Comparison of ENCODE assay signal across 8 cellular contexts in genomic region chr5:143403607-143404415, GRCh38.
DNase-seq lines count a peak whose midpoint lies in the region; ATAC-seq and TF ChIP-seq lines count a peak whose summit lies in the region.

Gene NR3C1, minus strand, starts transcription at chr5:143403686. Its CDS starts 2,847 bp downstream, at chr5:143400839.

- H3K36me3 ChIP-seq in ES-I3 (ENCODE audit: insufficient read depth, low read length) (no peaks in the 10 kb centered on the region), KMS-11 (ENCODE audit: insufficient read depth) (peaks cover 16% of the 10 kb centered on the region; the same call in 1 of the 2 replicates), parathyroid adenoma (ENCODE audit: control insufficient read depth, insufficient read depth, low read length) (no peaks in the 10 kb centered on the region), tibial artery (no peaks in the 10 kb centered on the region)

- peak within 1 kb of the TSS; percentile 99 for H3K27ac Mint-ChIP-seq in activated naive CD8-positive, alpha-beta T cell

- H2AFZ ChIP-seq in KMS-11 (ENCODE audit: low read depth), result peak within 1 kb of the TSS; percentile 53; the same call in 1 of the 2 replicates
- H2AFZ ChIP-seq in parathyroid adenoma, result peak within 1 kb of the TSS; percentile 97

- H3K9me3 Mint-ChIP-seq in activated naive CD8-positive, alpha-beta T cell (ENCODE audit: low read depth), result no peaks in the 10 kb centered on the region

- no peaks in the 10 kb centered on the region for H3K27me3 ChIP-seq in KMS-11 (ENCODE audit: insufficient read depth, low read depth)
- H3K27me3 ChIP-seq in parathyroid adenoma (ENCODE audit: control insufficient read depth, insufficient read depth, low read length), result no peaks in the 10 kb centered on the region
- H3K27me3 ChIP-seq in tibial artery, result no peaks in the 10 kb centered on the region

- intact Hi-C loops in head of caudate nucleus (cut with DNase I) (loop anchor here (10.0 kb wide), 2 partner anchors 399 to 421 kb away; no protein-coding TSS in a partner anchor), tibial artery (cut with DNase I; ENCODE audit: low total_unique reads) (loop anchor here (5.0 to 10.0 kb wide), 3 partner anchors 399 to 482 kb away; no protein-coding TSS in a partner anchor)

- peaks cover 22% of the 10 kb centered on the region for H3K36me3 Mint-ChIP-seq in activated naive CD8-positive, alpha-beta T cell

- no peaks in the 10 kb centered on the region for H3K27me3 Mint-ChIP-seq in activated naive CD8-positive, alpha-beta T cell

- peak within 1 kb of the TSS; percentile 100 for H3K27ac ChIP-seq in KMS-11
- peak within 1 kb of the TSS; percentile 97 for H3K27ac ChIP-seq in parathyroid adenoma
- peak within 1 kb of the TSS; percentile 98 for H3K27ac ChIP-seq in tibial artery

- no peaks in the 10 kb centered on the region for H4K20me1 ChIP-seq in KMS-11 (ENCODE audit: insufficient read depth)

- H3K4me3 ChIP-seq in KMS-11 (IDR thresholded peaks at IDR 0.05; ENCODE audit: insufficient read depth, low read depth, low read length) (no peak within 1 kb of the TSS), parathyroid adenoma (ENCODE audit: low read depth, low read length) (peak within 1 kb of the TSS; percentile 83), tibial artery (peak within 1 kb of the TSS; percentile 78 to 94)

- H3K4me2 ChIP-seq in KMS-11 (peak within 1 kb of the TSS; percentile 77), parathyroid adenoma (ENCODE audit: low read length) (peak within 1 kb of the TSS; percentile 99)

- H3K4me1 Mint-ChIP-seq in activated naive CD8-positive, alpha-beta T cell (ENCODE audit: low read depth), result peaks cover 45% of the 10 kb centered on the region

- H3K9me3 ChIP-seq in ES-I3 (ENCODE audit: control insufficient read depth, insufficient read depth, low read length) (no peaks in the 10 kb centered on the region), parathyroid adenoma (ENCODE audit: control insufficient read depth, low read length) (no peaks in the 10 kb centered on the region), tibial artery (no peaks in the 10 kb centered on the region)

- H3K4me1 ChIP-seq in ES-I3 (ENCODE audit: insufficient read depth, low read length) (peaks cover 15% of the 10 kb centered on the region), KMS-11 (ENCODE audit: low read depth, poor library complexity, severe bottlenecking) (peaks cover 18% of the 10 kb centered on the region), parathyroid adenoma (peaks cover 4% of the 10 kb centered on the region), tibial artery (peaks cover 0 to 32% (median 7%) of the 10 kb centered on the region in 4 donors)

- H3K79me2 ChIP-seq in KMS-11 (ENCODE audit: insufficient read depth, low read depth) (peaks cover 51% of the 10 kb centered on the region), parathyroid adenoma (peaks cover 19% of the 10 kb centered on the region)

- peak within 1 kb of the TSS; percentile 89 for H3K9ac ChIP-seq in ES-I3 (ENCODE audit: low read depth, low read length)
- H3K9ac ChIP-seq in KMS-11, result peak within 1 kb of the TSS; percentile 98
- H3K9ac ChIP-seq in parathyroid adenoma, result peak within 1 kb of the TSS; percentile 81

- TF ChIP-seq CTCF in KMS-11 (conservative IDR thresholded peaks at IDR 0.05; ENCODE audit: low read depth, low read length) (0 out of 2 replicates have a peak, but pooled peaks have one; percentile 23), parathyroid adenoma (IDR thresholded peaks at IDR 0.05) (peak; percentile 49), tibial artery (IDR thresholded peaks at IDR 0.05) (peak; percentile 49 to 51)

- peak within 1 kb of the TSS; percentile 92 for H3K4me3 Mint-ChIP-seq in activated naive CD8-positive, alpha-beta T cell

- DNase-seq in SKM-1 treated with dmso at 0.1 percent for 144 hours (lab: John Stamatoyannopoulos, UW; ENCODE audit: unreplicated experiment) (peak; percentile 77), head of caudate nucleus (peak; percentile 49 to 94 (median 87)), tibial artery (peak; percentile 84 to 93)

- peak; percentile 55 for ATAC-seq in GM21717 (IDR thresholded peaks at IDR 0.05; ENCODE audit: unreplicated experiment)
